Comparison of ENCODE assay signal across 10 cellular contexts in genomic region chr1:67749263-67749843, GRCh38.
DNase-seq lines count a peak whose midpoint lies in the region; ATAC-seq, FAIRE-seq and TF ChIP-seq lines count a peak whose summit lies in the region.
"Had no signal": no experiment of that assay in that cellular context is flagged by ENCODE, and none has a peak within 500 bp of the region (broad histone marks: within the 10 kb centered on the region; RNA-seq: fewer than 3 reads in every experiment).

No MANE protein-coding gene starts in this region.

- TF ChIP-seq POLR2A in A549 (IDR thresholded peaks at IDR 0.05; ENCODE audit: low read length): no peak

- no peak for FAIRE-seq in A549 (lab: Jason Lieb, UNC)

- WGBS in A549 (ENCODE audit: missing lambda C conversion rate): 0% methylated on average over 3 of the region's 5 CpGs

- H4K20me1 ChIP-seq in MM.1S (ENCODE audit: insufficient read depth, low read length) (no peaks in the 10 kb centered on the region), neural progenitor cell (ENCODE audit: low read depth) (no peaks in the 10 kb centered on the region)

- H3K9me3 Mint-ChIP-seq in neural progenitor cell: no peaks in the 10 kb centered on the region
- H3K9me3 Mint-ChIP-seq: activated naive CD8-positive, alpha-beta T cell treated with anti-CD3 and anti-CD28 coated beads, Interleukin-2, amount 10 ng/mL, durations not matched to agents 7 days and 5 days had no signal

- peak; percentile 57 to 62 for ATAC-seq in A549

- CTCF ChIA-PET in A549 (lab: Yijun Ruan, JAX): interaction anchor here (3.2 to 13.3 kb wide), 2 partner anchors 11 to 213 kb away, joined by 16 to 197 read pairs; no protein-coding TSS in a partner anchor

- H3K4me1 Mint-ChIP-seq in neural progenitor cell: peaks cover 66% of the 10 kb centered on the region

- peaks cover 79% of the 10 kb centered on the region for H3K4me1 ChIP-seq in A549
- peaks cover 36% of the 10 kb centered on the region for H3K4me1 ChIP-seq in MM.1S (ENCODE audit: low read length)
- peaks cover 76% of the 10 kb centered on the region for H3K4me1 ChIP-seq in neural progenitor cell
- H3K4me1 ChIP-seq in effector memory CD4-positive, alpha-beta T cell (ENCODE audit: control insufficient read depth, insufficient read depth, low read length, poor library complexity, severe bottlenecking): no peaks in the 10 kb centered on the region

- TF ChIP-seq CTCF in A549 (IDR thresholded peaks at IDR 0.05) (no peak), MM.1S (IDR thresholded peaks at IDR 0.05; ENCODE audit: low read length) (no peak), neural progenitor cell (IDR thresholded peaks at IDR 0.05) (no peak)

- H3K9me3 ChIP-seq in A549: no peaks in the 10 kb centered on the region
- H3K9me3 ChIP-seq in MM.1S (replicated peaks; ENCODE audit: insufficient read depth, low read length): no peaks in the 10 kb centered on the region
- H3K9me3 ChIP-seq in neural progenitor cell (ENCODE audit: low read depth): no peaks in the 10 kb centered on the region
- no peaks in the 10 kb centered on the region for H3K9me3 ChIP-seq in effector memory CD4-positive, alpha-beta T cell (ENCODE audit: control insufficient read depth, low read length)

- no peaks in the 10 kb centered on the region for H3K9me2 ChIP-seq in MM.1S (replicated peaks; ENCODE audit: insufficient read depth, low read length)

- H3K36me3 ChIP-seq in MM.1S (replicated peaks; ENCODE audit: insufficient read depth, low read length) (no peaks in the 10 kb centered on the region), neural progenitor cell (no peaks in the 10 kb centered on the region)
- no peaks in the 10 kb centered on the region for H3K36me3 ChIP-seq in effector memory CD4-positive, alpha-beta T cell (ENCODE audit: control insufficient read depth, insufficient read depth, low read length)

- H3K9ac ChIP-seq in MM.1S (ENCODE audit: low read length) (peak overlapping the region; percentile 40), neural progenitor cell (no peak overlapping the region)

- H3K4me3 Mint-ChIP-seq in neural progenitor cell: peak overlapping the region; percentile 13
- H3K4me3 Mint-ChIP-seq: activated naive CD8-positive, alpha-beta T cell treated with anti-CD3 and anti-CD28 coated beads, Interleukin-2, amount 10 ng/mL, durations not matched to agents 7 days and 5 days had no signal

- no peak for DNase-seq in A549 (ENCODE audit: low read depth in 1 of 2, low spot score in 1 of 2)
- DNase-seq in MM.1S: no peak
- DNase-seq in epithelial cell of prostate (ENCODE audit: low read depth, low spot score): no peak
- peak; percentile 28 for DNase-seq in neural progenitor cell (ENCODE audit: low spot score)
- no peak for DNase-seq in effector memory CD4-positive, alpha-beta T cell
- DNase-seq in NCI-H1436 treated with DMSO at 0.1 percent for 48 hours (lab: John Stamatoyannopoulos, UW): no peak
- no peak for DNase-seq in NOMO-1 (lab: John Stamatoyannopoulos, UW; ENCODE audit: unreplicated experiment in 2 of 2)
- no peak for DNase-seq in HCEC 1CT
- DNase-seq: activated naive CD8-positive, alpha-beta T cell treated with anti-CD3 and anti-CD28 coated beads, Interleukin-2, amount 10 ng/mL, durations not matched to agents 7 days and 5 days; T-helper 2 cell had no signal

- TF ChIP-seq RAD21 in A549 (conservative IDR thresholded peaks at IDR 0.05 in 1 of 2, IDR thresholded peaks at IDR 0.05 in 1 of 2): no peak

- no peaks in the 10 kb centered on the region for H3K79me2 ChIP-seq in MM.1S (ENCODE audit: low read length)
- no peaks in the 10 kb centered on the region for H3K79me2 ChIP-seq in neural progenitor cell (ENCODE audit: low read depth)

- H3K27ac ChIP-seq in A549: peak overlapping the region; percentile 89 to 94
- peak overlapping the region; percentile 90 for H3K27ac ChIP-seq in MM.1S (ENCODE audit: low read length)
- H3K27ac ChIP-seq in epithelial cell of prostate: peak overlapping the region; percentile 99
- peak overlapping the region; percentile 62 for H3K27ac ChIP-seq in neural progenitor cell
- no peak overlapping the region for H3K27ac ChIP-seq in effector memory CD4-positive, alpha-beta T cell (ENCODE audit: insufficient read depth, low read length, poor library complexity, severe bottlenecking)

- no peaks in the 10 kb centered on the region for H3K27me3 ChIP-seq in MM.1S (replicated peaks; ENCODE audit: insufficient read depth, low read length)
- no peaks in the 10 kb centered on the region for H3K27me3 ChIP-seq in neural progenitor cell
- no peaks in the 10 kb centered on the region for H3K27me3 ChIP-seq in effector memory CD4-positive, alpha-beta T cell (replicated peaks; ENCODE audit: control insufficient read depth, insufficient read depth, low read length, poor library complexity, severe bottlenecking)

- TF ChIP-seq EP300 in A549 (IDR thresholded peaks at IDR 0.05): no peak

- POLR2A ChIA-PET in A549 (lab: Yijun Ruan, JAX): interaction anchor here (0.6 to 1.3 kb wide), 5 partner anchors 9 to 64 kb away, joined by 3 to 5 read pairs (median 4); partner anchors contain the start of gene GADD45A

- no peaks in the 10 kb centered on the region for H3K36me3 Mint-ChIP-seq in neural progenitor cell
- H3K36me3 Mint-ChIP-seq: activated naive CD8-positive, alpha-beta T cell treated with anti-CD3 and anti-CD28 coated beads, Interleukin-2, amount 10 ng/mL, durations not matched to agents 7 days and 5 days had no signal

- H3K4me3 ChIP-seq in A549: peak overlapping the region; percentile 35
- peak overlapping the region; percentile 33 for H3K4me3 ChIP-seq in MM.1S (ENCODE audit: low read length)
- no peak overlapping the region for H3K4me3 ChIP-seq in neural progenitor cell
- no peak overlapping the region for H3K4me3 ChIP-seq in effector memory CD4-positive, alpha-beta T cell (ENCODE audit: insufficient read depth, low read depth, low read length, poor library complexity, severe bottlenecking)

- H3F3A ChIP-seq in MM.1S (ENCODE audit: insufficient read depth, low read length): peaks cover 29% of the 10 kb centered on the region
- H3F3A ChIP-seq in neural progenitor cell (ENCODE audit: low read depth): peaks cover 34% of the 10 kb centered on the region

- H3K27me3 Mint-ChIP-seq in neural progenitor cell (ENCODE audit: insufficient read depth, low read depth): peaks cover 4% of the 10 kb centered on the region

- H2AFZ ChIP-seq in MM.1S (ENCODE audit: low read length) (peak overlapping the region; percentile 74), neural progenitor cell (replicated peaks) (no peak overlapping the region)

- H3K4me2 ChIP-seq in A549: peak overlapping the region; percentile 97
- peak overlapping the region; percentile 75 for H3K4me2 ChIP-seq in MM.1S (ENCODE audit: low read depth, low read length)
- H3K4me2 ChIP-seq in neural progenitor cell: peak overlapping the region; percentile 60

- H3K27ac Mint-ChIP-seq in neural progenitor cell: peak overlapping the region; percentile 87
- H3K27ac Mint-ChIP-seq: activated naive CD8-positive, alpha-beta T cell treated with anti-CD3 and anti-CD28 coated beads, Interleukin-2, amount 10 ng/mL, durations not matched to agents 7 days and 5 days had no signal

TF ChIP-seq in A549, 52 proteins besides CTCF, POLR2A, EP300 and RAD21:
- TF ChIP-seq ZFP36 (IDR thresholded peaks at IDR 0.05; ENCODE audit: borderline replicate concordance, partially characterized antibody) (no peak), JUNB (IDR thresholded peaks at IDR 0.05) (no peak)

Comparison
In these comparisons a context has a peak if more than half of its experiments do, and no peak if none do; other contexts are left out.
1. H3K4me3 ChIP-seq: peak in A549 (single experiment) and MM.1S (single experiment); none in neural progenitor cell (single experiment) and effector memory CD4-positive, alpha-beta T cell (single experiment).
2. Peak in every context shown above with its lines, with median percentiles within 50 percentile points of each other: H3K4me2 ChIP-seq.